ENCODE assay signal across 8 cellular contexts in the genomic region with DNA sequence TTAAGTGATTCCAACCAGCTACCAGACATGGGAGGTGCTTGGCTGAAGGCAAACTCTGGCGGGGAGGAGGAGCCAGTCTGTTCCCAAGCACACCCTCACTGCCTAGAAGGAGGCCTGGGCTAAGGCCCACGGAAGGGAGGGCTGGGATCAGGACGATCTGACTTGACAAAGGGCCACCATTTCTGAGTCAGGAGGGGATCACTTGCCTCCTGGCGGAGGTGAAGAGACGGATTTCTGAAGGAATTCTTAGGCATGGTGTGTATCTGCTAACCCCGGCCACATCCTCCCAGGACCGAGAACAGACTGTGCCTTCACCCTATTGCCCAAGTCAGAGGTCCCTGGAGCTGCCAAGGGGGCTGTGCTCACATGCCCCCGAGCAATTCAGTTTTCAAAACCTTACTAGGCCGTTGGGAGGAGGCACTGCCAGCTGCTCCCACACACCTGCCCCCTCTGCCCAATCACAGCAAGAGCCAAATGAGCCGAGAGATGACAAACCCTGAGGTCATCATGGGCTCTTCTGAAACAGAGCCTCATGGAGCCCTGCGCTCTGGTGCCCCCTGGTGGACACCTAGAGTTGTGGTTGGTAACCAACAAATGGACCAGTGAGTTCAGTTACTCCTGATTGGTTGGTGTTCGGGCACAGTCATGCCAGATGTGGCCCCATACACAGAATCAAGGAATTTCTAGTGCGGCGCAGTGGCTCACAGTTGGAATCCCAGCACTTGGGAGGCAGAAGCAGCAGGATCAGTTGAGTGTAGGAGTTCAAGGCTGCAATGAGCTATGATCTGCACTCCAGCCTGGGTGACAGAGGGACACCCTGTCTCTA. TPM values are rescaled to one million over a fixed set of nuclear protein-coding genes. Genes with fewer than 3 reads are reported as not detected.
DNase-seq lines count a peak whose midpoint lies in the region; ATAC-seq lines count a peak whose summit lies in the region.

No MANE protein-coding gene starts in this region.

- ATAC-seq in HG03135 (IDR thresholded peaks at IDR 0.05; ENCODE audit: unreplicated experiment) (peak; percentile 89), left colon (peak; percentile 88)

- H3K4me3 Mint-ChIP-seq in T-helper 2 cell treated with Interferon-gamma antibody and Interleukin-4, amounts not matched to agents 5 μg/mL and 100 μg/mL, for 36 hours = no peak overlapping the region

- DNase-seq in activated CD4-positive, CD25-positive, alpha-beta regulatory T cell treated with anti-CD3 and anti-CD28 coated beads, Interleukin-2, amount 50 U/mL, for 16 hours (ENCODE audit: low read depth, low spot score) = peak; percentile 90
- DNase-seq in activated CD4-positive, CD25-positive, alpha-beta regulatory T cell (lab: John Stamatoyannopoulos, UW) = no peak
- DNase-seq in T-helper 2 cell treated with Interferon-gamma antibody and Interleukin-4, amounts not matched to agents 5 μg/mL and 100 μg/mL, for 36 hours (ENCODE audit: low spot score) = peak; percentile 95
- DNase-seq in central memory CD4-positive, alpha-beta T cell = peak; percentile 90
- DNase-seq in left colon (peak; percentile 88 to 96), NOMO-1 (lab: John Stamatoyannopoulos, UW; ENCODE audit: unreplicated experiment in 2 of 2) (no peak)
- peak; percentile 98 for DNase-seq in stimulated activated CD4-positive, alpha-beta T cell treated with anti-CD3 and anti-CD28 coated beads, Interleukin-4, amount 100 ng/mL, for 24 hours

- H3K27me3 Mint-ChIP-seq in T-helper 2 cell treated with Interferon-gamma antibody and Interleukin-4, amounts not matched to agents 5 μg/mL and 100 μg/mL, for 36 hours (ENCODE audit: low read depth) = no peaks in the 10 kb centered on the region

- intact Hi-C loops in left colon (cut with DNase I, micrococcal nuclease) = loop anchor here (2.0 to 10.0 kb wide), 2 partner anchors 50 to 56 kb away; no protein-coding TSS in a partner anchor

- no peaks in the 10 kb centered on the region for H3K9me3 Mint-ChIP-seq in T-helper 2 cell treated with Interferon-gamma antibody and Interleukin-4, amounts not matched to agents 5 μg/mL and 100 μg/mL, for 36 hours

- no peaks in the 10 kb centered on the region for H3K36me3 Mint-ChIP-seq in T-helper 2 cell treated with Interferon-gamma antibody and Interleukin-4, amounts not matched to agents 5 μg/mL and 100 μg/mL, for 36 hours (ENCODE audit: low read depth)

- peak overlapping the region; percentile 76 for H3K27ac Mint-ChIP-seq in T-helper 2 cell treated with Interferon-gamma antibody and Interleukin-4, amounts not matched to agents 5 μg/mL and 100 μg/mL, for 36 hours

- peaks cover 23% of the 10 kb centered on the region for H3K4me1 Mint-ChIP-seq in T-helper 2 cell treated with Interferon-gamma antibody and Interleukin-4, amounts not matched to agents 5 μg/mL and 100 μg/mL, for 36 hours (ENCODE audit: low read depth)

RNA-seq across cellular contexts. Expression of a gene that starts 6.5 kb away (rescaled TPM):
- 10 to 100 TPM; 18.3 to 33.9 TPM for total RNA-seq in left colon

Comparison
In these comparisons a context has a peak if more than half of its experiments do, and no peak if none do; other contexts are left out.
1. DNase-seq: peak in activated CD4-positive, CD25-positive, alpha-beta regulatory T cell treated with anti-CD3 and anti-CD28 coated beads, Interleukin-2, amount 50 U/mL, for 16 hours (single experiment), T-helper 2 cell treated with Interferon-gamma antibody and Interleukin-4, amounts not matched to agents 5 μg/mL and 100 μg/mL, for 36 hours (single experiment), central memory CD4-positive, alpha-beta T cell (single experiment), left colon (2 of 2) and stimulated activated CD4-positive, alpha-beta T cell treated with anti-CD3 and anti-CD28 coated beads, Interleukin-4, amount 100 ng/mL, for 24 hours (single experiment); none in activated CD4-positive, CD25-positive, alpha-beta regulatory T cell (0 of 4) and NOMO-1 (0 of 2).